ENCODE assay signal across 9 cellular contexts in genomic region chr6:106102034-106102433, GRCh38. TPM values are rescaled to one million over a fixed set of nuclear protein-coding genes. Genes with fewer than 3 reads are reported as not detected.
DNase-seq lines count a peak whose midpoint lies in the region; ATAC-seq and TF ChIP-seq lines count a peak whose summit lies in the region.
"Had no signal": no experiment of that assay in that cellular context is flagged by ENCODE, and none has a peak within 500 bp of the region (broad histone marks: within the 10 kb centered on the region; RNA-seq: fewer than 3 reads in every experiment).

No MANE protein-coding gene starts in this region.

- H3K36me3 ChIP-seq in H7 (replicated peaks; ENCODE audit: control insufficient read depth, insufficient read depth, low read length) (no peaks in the 10 kb centered on the region; the same call in 1 of the 2 replicates), WERI-Rb-1 (peaks cover 100% of the 10 kb centered on the region)

- H3K4me3 ChIP-seq in H7 (ENCODE audit: insufficient read depth, low read depth, low read length): no peak overlapping the region
- H3K4me3 ChIP-seq in WERI-Rb-1 (ENCODE audit: low read depth, low read length): no peak overlapping the region

- peak overlapping the region; percentile 97 for H3K27ac Mint-ChIP-seq in activated CD4-positive, alpha-beta memory T cell treated with anti-CD3 and anti-CD28 coated beads, Interleukin-2, amount 10 ng/mL, durations not matched to agents 7 days and 5 days
- H3K27ac Mint-ChIP-seq in CD14-positive monocyte: no peak overlapping the region

- no peaks in the 10 kb centered on the region for H3K9me3 ChIP-seq in WERI-Rb-1 (ENCODE audit: severe bottlenecking)

- peak overlapping the region; percentile 87 for H3K4me3 Mint-ChIP-seq in activated CD4-positive, alpha-beta memory T cell treated with anti-CD3 and anti-CD28 coated beads, Interleukin-2, amount 10 ng/mL, durations not matched to agents 7 days and 5 days
- H3K4me3 Mint-ChIP-seq in CD14-positive monocyte: no peak overlapping the region

- ATAC-seq in GM18907 (IDR thresholded peaks at IDR 0.05; ENCODE audit: unreplicated experiment): peak; percentile 56
- peak; percentile 51 for ATAC-seq in HG02840 (IDR thresholded peaks at IDR 0.05; ENCODE audit: low FRiP score, unreplicated experiment)

- DNase-seq in activated CD4-positive, alpha-beta memory T cell treated with anti-CD3 and anti-CD28 coated beads, Interleukin-2, amount 10 ng/mL, durations not matched to agents 7 days and 5 days: no peak
- DNase-seq in stimulated activated CD4-positive, alpha-beta T cell treated with anti-CD3 and anti-CD28 coated beads, Interleukin-4, amount 100 ng/mL, for 1 hour: peak; percentile 58
- DNase-seq in CD14-positive monocyte (ENCODE audit: low spot score) (no peak), H7 (no peak), SW 1271 (lab: John Stamatoyannopoulos, UW) (no peak), WERI-Rb-1 (no peak)

- H3K27me3 ChIP-seq in H7 (ENCODE audit: control insufficient read depth, insufficient read depth, low read length) (peaks cover 15% of the 10 kb centered on the region), WERI-Rb-1 (ENCODE audit: insufficient read depth, low read depth, severe bottlenecking) (no peaks in the 10 kb centered on the region)

- POLR2A ChIA-PET in activated CD4-positive, alpha-beta memory T cell treated with anti-CD3 and anti-CD28 coated beads, Interleukin-2, amount 10 ng/mL, durations not matched to agents 7 days and 5 days (lab: Charles Lee): interaction anchor here (0.7 to 11.8 kb wide), 17 partner anchors 8 to 420 kb away, joined by 3 to 241 read pairs (median 25); partner anchors contain the start of genes ATG5 and PRDM1

- H3K27ac ChIP-seq in WERI-Rb-1: no peak overlapping the region
- H3K27ac ChIP-seq: parathyroid adenoma had no signal

- intact Hi-C loops in CD14-positive monocyte (cut with micrococcal nuclease): no loop called here

- H3K36me3 Mint-ChIP-seq in activated CD4-positive, alpha-beta memory T cell treated with anti-CD3 and anti-CD28 coated beads, Interleukin-2, amount 10 ng/mL, durations not matched to agents 7 days and 5 days (ENCODE audit: low read depth): peaks cover 99% of the 10 kb centered on the region
- peaks cover 43 to 45% of the 10 kb centered on the region in 2 donors for H3K36me3 Mint-ChIP-seq in CD14-positive monocyte

- CTCF ChIA-PET in activated CD4-positive, alpha-beta memory T cell treated with anti-CD3 and anti-CD28 coated beads, Interleukin-2, amount 10 ng/mL, durations not matched to agents 7 days and 5 days (lab: Charles Lee): interaction anchor here (1.3 to 2.7 kb wide), 3 partner anchors 40 to 367 kb away, joined by 3 to 9 read pairs (median 7); no protein-coding TSS in a partner anchor

- no peaks in the 10 kb centered on the region for H3K27me3 Mint-ChIP-seq in activated CD4-positive, alpha-beta memory T cell treated with anti-CD3 and anti-CD28 coated beads, Interleukin-2, amount 10 ng/mL, durations not matched to agents 7 days and 5 days
- no peaks in the 10 kb centered on the region for H3K27me3 Mint-ChIP-seq in CD14-positive monocyte (ENCODE audit: low read depth in 3 of 3)

- no peak for TF ChIP-seq CTCF in CD14-positive monocyte (IDR thresholded peaks at IDR 0.05)
- TF ChIP-seq CTCF in WERI-Rb-1 (IDR thresholded peaks at IDR 0.05; ENCODE audit: low read depth, low read length): no peak

- peaks cover 71% of the 10 kb centered on the region for H3K4me1 Mint-ChIP-seq in activated CD4-positive, alpha-beta memory T cell treated with anti-CD3 and anti-CD28 coated beads, Interleukin-2, amount 10 ng/mL, durations not matched to agents 7 days and 5 days
- peaks cover 37% of the 10 kb centered on the region for H3K4me1 Mint-ChIP-seq in CD14-positive monocyte

- H3K9me3 Mint-ChIP-seq in activated CD4-positive, alpha-beta memory T cell treated with anti-CD3 and anti-CD28 coated beads, Interleukin-2, amount 10 ng/mL, durations not matched to agents 7 days and 5 days: no peaks in the 10 kb centered on the region
- H3K9me3 Mint-ChIP-seq in CD14-positive monocyte: peaks cover 0 to 8% (median 3%) of the 10 kb centered on the region in 7 donors

RNA-seq across cellular contexts. Expression of gene PRDM1, which starts 15.9 kb away (rescaled TPM):
- 100 to 1,000 TPM; 112 to 115 TPM for total RNA-seq in activated CD4-positive, alpha-beta memory T cell treated with anti-CD3 and anti-CD28 coated beads, Interleukin-2, amount 10 ng/mL, durations not matched to agents 7 days and 5 days
- 1 to 10 TPM; 1.8 to 5.2 TPM for polyA plus RNA-seq in CD14-positive monocyte
- total RNA-seq in H7 (2014; rRNA removed; shearing (Covaris generic)): 1.7 and 2.4 TPM in 2 replicates

Comparison
In these comparisons a context has a peak if more than half of its experiments do, and no peak if none do; other contexts are left out.
1. RNA of gene PRDM1, which starts 15.9 kb away (total RNA-seq): 112 to 115 TPM in activated CD4-positive, alpha-beta memory T cell treated with anti-CD3 and anti-CD28 coated beads, Interleukin-2, amount 10 ng/mL, durations not matched to agents 7 days and 5 days; 1.7 to 2.4 TPM in H7; every median in the first group is over 10 times any median in the second.